Comparison of ENCODE assay signal across 11 cellular contexts in genomic region chr1:226821719-226822085, GRCh38. TPM values are rescaled to one million over a fixed set of nuclear protein-coding genes. Genes with fewer than 3 reads are reported as not detected.
DNase-seq lines count a peak whose midpoint lies in the region; ATAC-seq and TF ChIP-seq lines count a peak whose summit lies in the region.
"Had no signal": no experiment of that assay in that cellular context is flagged by ENCODE, and none has a peak within 500 bp of the region (broad histone marks: within the 10 kb centered on the region; RNA-seq: fewer than 3 reads in every experiment).

No MANE protein-coding gene starts in this region.

- H3K4me3 ChIP-seq in mammary epithelial cell (replicated peaks in 1 of 3; ENCODE audit: insufficient read depth in 1 of 3, low read depth in 2 of 3, low read length in 3 of 3) = no peak overlapping the region
- no peak overlapping the region for H3K4me3 ChIP-seq in aorta (ENCODE audit: low read length in 2 of 2)
- H3K4me3 ChIP-seq: testis had no signal

- H3K27me3 ChIP-seq in mammary epithelial cell (ENCODE audit: insufficient read depth, low read length) = no peaks in the 10 kb centered on the region
- H3K27me3 ChIP-seq in aorta (ENCODE audit: control insufficient read depth in 1 of 2, insufficient read depth in 2 of 2, low read length in 1 of 2) = no peaks in the 10 kb centered on the region
- H3K27me3 ChIP-seq: testis had no signal

- H3K9me3 Mint-ChIP-seq in MCF 10A (ENCODE audit: unreplicated experiment) = no peaks in the 10 kb centered on the region
- no peaks in the 10 kb centered on the region for H3K9me3 Mint-ChIP-seq in activated CD4-positive, alpha-beta T cell treated with anti-CD3 and anti-CD28 coated beads, Interleukin-2, amount 10 ng/mL, durations not matched to agents 24 days and 14 days
- H3K9me3 Mint-ChIP-seq: activated T-cell treated with anti-CD3 and anti-CD28 coated beads, Interleukin-2, amount 50 U/mL, for 24 hours had no signal

- H3K27ac ChIP-seq in mammary epithelial cell (ENCODE audit: insufficient read depth, low read depth, low read length) = no peak overlapping the region
- H3K27ac ChIP-seq in aorta (ENCODE audit: low read depth in 1 of 2, low read length in 2 of 2) = no peak overlapping the region

- TF ChIP-seq CTCF in MCF 10A (IDR thresholded peaks at IDR 0.05; ENCODE audit: unreplicated experiment) (no peak), mammary epithelial cell (conservative IDR thresholded peaks at IDR 0.05 in 1 of 2, IDR thresholded peaks at IDR 0.05 in 1 of 2; ENCODE audit: extremely low read depth in 1 of 2, insufficient read depth in 1 of 2, low read depth in 1 of 2, low read length in 2 of 2) (no peak), omental fat pad (IDR thresholded peaks at IDR 0.05) (no peak)

- H2AFZ ChIP-seq in mammary epithelial cell (ENCODE audit: low read depth, low read length) = no peak overlapping the region

- H3K27ac Mint-ChIP-seq in MCF 10A (ENCODE audit: low read depth, unreplicated experiment) = peak overlapping the region; percentile 11
- no peak overlapping the region for H3K27ac Mint-ChIP-seq in activated CD4-positive, alpha-beta T cell treated with anti-CD3 and anti-CD28 coated beads, Interleukin-2, amount 10 ng/mL, durations not matched to agents 24 days and 14 days
- H3K27ac Mint-ChIP-seq: activated T-cell treated with anti-CD3 and anti-CD28 coated beads, Interleukin-2, amount 50 U/mL, for 24 hours had no signal

- no peak overlapping the region for H3K4me3 Mint-ChIP-seq in MCF 10A (ENCODE audit: unreplicated experiment)
- H3K4me3 Mint-ChIP-seq in activated CD4-positive, alpha-beta T cell treated with anti-CD3 and anti-CD28 coated beads, Interleukin-2, amount 10 ng/mL, durations not matched to agents 24 days and 14 days = no peak overlapping the region
- H3K4me3 Mint-ChIP-seq: activated T-cell treated with anti-CD3 and anti-CD28 coated beads, Interleukin-2, amount 50 U/mL, for 24 hours had no signal

- H3K79me2 ChIP-seq in mammary epithelial cell (ENCODE audit: insufficient read depth, low read length) = no peaks in the 10 kb centered on the region

- H3K4me1 Mint-ChIP-seq in MCF 10A (ENCODE audit: insufficient read depth, unreplicated experiment) = peaks cover 16% of the 10 kb centered on the region
- peaks cover 5% of the 10 kb centered on the region for H3K4me1 Mint-ChIP-seq in activated CD4-positive, alpha-beta T cell treated with anti-CD3 and anti-CD28 coated beads, Interleukin-2, amount 10 ng/mL, durations not matched to agents 24 days and 14 days

- DNase-seq in MCF 10A (ENCODE audit: unreplicated experiment) (no peak), mammary epithelial cell (no peak), fibroblast of peridontal ligament (ENCODE audit: extremely low read depth) (peak; percentile 62), omental fat pad (ENCODE audit: low spot score) (no peak), aorta (no peak), HPDE6-E6E7 (ENCODE audit: extremely low spot score) (no peak)
- no peak for DNase-seq in activated CD4-positive, alpha-beta T cell treated with anti-CD3 and anti-CD28 coated beads, Interleukin-2, amount 10 ng/mL, durations not matched to agents 24 days and 14 days
- DNase-seq: activated T-cell treated with anti-CD3 and anti-CD28 coated beads, Interleukin-2, amount 50 U/mL, for 24 hours; T-helper 2 cell had no signal

- no peak overlapping the region for H3K9ac ChIP-seq in mammary epithelial cell (ENCODE audit: insufficient read depth, low read length)

- dilution Hi-C loops in mammary epithelial cell (cut with HindIII; ENCODE audit: low sequenced_read_pairs) = no loop called here

- intact Hi-C loops in MCF 10A (cut with micrococcal nuclease) (loop anchor here (1.0 to 10.0 kb wide), 2 partner anchors 82 to 493 kb away; partner anchors contain the start of genes CDC42BPA and ITPKB), mammary epithelial cell (cut with micrococcal nuclease) (no loop called here), aorta (cut with DNase I) (no loop called here)
- intact Hi-C loops in activated CD4-positive, alpha-beta T cell treated with anti-CD3 and anti-CD28 coated beads, Interleukin-2, amount 10 ng/mL, durations not matched to agents 24 days and 14 days (cut with micrococcal nuclease) = no loop called here

- no TSS peak for BruUV-seq in MCF 10A (replicated peaks; lab: Mats Ljungman, UMichigan)
- BruUV-seq in mammary epithelial cell (replicated peaks; lab: Mats Ljungman, UMichigan) = no TSS peak

- no peaks in the 10 kb centered on the region for H3K9me3 ChIP-seq in mammary epithelial cell (replicated peaks; ENCODE audit: insufficient read depth, low read length)
- H3K9me3 ChIP-seq in aorta (ENCODE audit: control insufficient read depth, low read length) = no peaks in the 10 kb centered on the region
- H3K9me3 ChIP-seq: testis had no signal

- H3K36me3 ChIP-seq in mammary epithelial cell (ENCODE audit: insufficient read depth, low read length) = no peaks in the 10 kb centered on the region
- no peaks in the 10 kb centered on the region for H3K36me3 ChIP-seq in aorta (ENCODE audit: control insufficient read depth in 1 of 2, insufficient read depth in 2 of 2, low read length in 1 of 2)

- CTCF ChIA-PET in MCF 10A (lab: Yijun Ruan, JAX) = interaction anchor here (0.7 to 12.2 kb wide), 4 partner anchors 43 to 191 kb away, joined by 3 to 342 read pairs (median 4); partner anchors contain the start of gene ITPKB
- CTCF ChIA-PET in mammary epithelial cell (lab: Charles Lee; ENCODE audit: low non-redundant PET) = no interaction called here

- peak; percentile 10 for ATAC-seq in omental fat pad (ENCODE audit: low FRiP score)
- ATAC-seq in aorta (ENCODE audit: low FRiP score) = peak; percentile 21
- ATAC-seq in GM18868 (IDR thresholded peaks at IDR 0.05; ENCODE audit: unreplicated experiment) = no peak

- H3K36me3 Mint-ChIP-seq in MCF 10A (ENCODE audit: insufficient read depth, unreplicated experiment) = no peaks in the 10 kb centered on the region
- H3K36me3 Mint-ChIP-seq in activated CD4-positive, alpha-beta T cell treated with anti-CD3 and anti-CD28 coated beads, Interleukin-2, amount 10 ng/mL, durations not matched to agents 24 days and 14 days (ENCODE audit: low read depth) = no peaks in the 10 kb centered on the region

- no peak overlapping the region for H3K4me2 ChIP-seq in mammary epithelial cell (ENCODE audit: insufficient read depth, low read depth, low read length)

- POLR2A ChIA-PET in MCF 10A (lab: Yijun Ruan, JAX) = interaction anchor here (0.8 to 1.7 kb wide), 13 partner anchors 27 to 386 kb away, joined by 3 to 10 read pairs (median 5); partner anchors contain the start of gene COQ8A

- no peaks in the 10 kb centered on the region for H4K20me1 ChIP-seq in mammary epithelial cell (ENCODE audit: insufficient read depth, low read length)

- WGBS in mammary epithelial cell (ENCODE audit: low coverage, missing lambda C conversion rate) = 100% methylated on average over 1 of the region's 1 CpG
- WGBS in aorta, 2 donors = 52 to 63% methylated on average over 1 of the region's 1 CpG

- in situ Hi-C loops in mammary epithelial cell (cut with MboI; ENCODE audit: low sequenced_read_pairs in 2 of 2) = loop anchor here in 1 of 2 donors (10.0 kb wide), 2 partner anchors 167 to 277 kb away; partner anchors contain the start of gene STUM

- H3K4me1 ChIP-seq in mammary epithelial cell (ENCODE audit: insufficient read depth, low read length) (peaks cover 6% of the 10 kb centered on the region), aorta (ENCODE audit: control insufficient read depth in 1 of 2, insufficient read depth in 2 of 2, low read length in 2 of 2) (no peaks in the 10 kb centered on the region)

- H3K27me3 Mint-ChIP-seq in MCF 10A (ENCODE audit: insufficient read depth, unreplicated experiment) = no peaks in the 10 kb centered on the region
- peaks cover 6% of the 10 kb centered on the region for H3K27me3 Mint-ChIP-seq in activated CD4-positive, alpha-beta T cell treated with anti-CD3 and anti-CD28 coated beads, Interleukin-2, amount 10 ng/mL, durations not matched to agents 24 days and 14 days
- H3K27me3 Mint-ChIP-seq: activated T-cell treated with anti-CD3 and anti-CD28 coated beads, Interleukin-2, amount 50 U/mL, for 24 hours had no signal

RNA-seq across cellular contexts. Expression of gene PSEN2, which starts 48.7 kb away (rescaled TPM):
- total RNA-seq in MCF 10A (2022) = 31.3 and 31.8 TPM in 2 replicates
- total RNA-seq in mammary epithelial cell = 10 to 100 TPM; 15.7 to 31.2 TPM
- 23.2 TPM for polyA plus RNA-seq in mammary epithelial cell
- polyA minus RNA-seq in mammary epithelial cell = 48.2 TPM
- total RNA-seq in omental fat pad = 10 to 100 TPM; 25.5 to 34.3 (median 30.2) TPM
- total RNA-seq in aorta = 10 to 100 TPM; 14.4 to 15.7 TPM
- polyA plus RNA-seq in aorta = 10 to 100 TPM; 11.2 to 12.3 TPM
- 10.4 and 10.7 TPM in 2 replicates for total RNA-seq in activated CD4-positive, alpha-beta T cell treated with anti-CD3 and anti-CD28 coated beads, Interleukin-2, amount 10 ng/mL, durations not matched to agents 24 days and 14 days
